ENCODE assay signal across 23 cellular contexts in genomic region chr6:150183966-150184365, GRCh38. TPM values are rescaled to one million over a fixed set of nuclear protein-coding genes. Genes with fewer than 3 reads are reported as not detected.
"Had no signal": no experiment of that assay in that cellular context is flagged by ENCODE, and none has a peak within 500 bp of the region (broad histone marks: within the 10 kb centered on the region; RNA-seq: fewer than 3 reads in every experiment).

No MANE protein-coding gene starts in this region.

- H3K36me3 Mint-ChIP-seq: natural killer cell; neural progenitor cell; stimulated activated naive B cell treated with anti-CD40 and anti-IgM and Interleukin-4, amounts not matched to agents 10 μg/mL and 1 μg/mL and 100 μg/mL, for 72 hours had no signal

- H3K27ac ChIP-seq: esophagus squamous epithelium, gastroesophageal sphincter, neural progenitor cell, parathyroid adenoma, prostate gland, right lobe of liver, testis, tibial nerve had no signal

- H3K4me3 ChIP-seq: esophagus squamous epithelium, gastroesophageal sphincter, mucosa of descending colon, neural progenitor cell, prostate gland, right lobe of liver, spleen, testis, tibial nerve had no signal

- H3K27ac Mint-ChIP-seq: natural killer cell; neural progenitor cell; stimulated activated naive CD8-positive, alpha-beta T cell treated with anti-CD3 and anti-CD28 coated beads, Interleukin-15, amount 100 ng/mL, for 72 hours had no signal

- H3K9me3 ChIP-seq: esophagus squamous epithelium, gastroesophageal sphincter, mucosa of descending colon, prostate gland, right lobe of liver, spleen, testis, tibial nerve had no signal

- DNase-seq: dermis blood vessel endothelial cell; esophagus squamous epithelium; foreskin fibroblast; glutamatergic neuron; islet precursor cell; mammary epithelial cell; natural killer cell; right lobe of liver; spleen; stimulated activated CD4-positive, alpha-beta T cell treated with anti-CD3 and anti-CD28 coated beads, Interleukin-15, amount 100 ng/mL, for 24 hours; stimulated activated CD4-positive, alpha-beta T cell treated with anti-CD3 and anti-CD28 coated beads, Interleukin-1b, Interleukin-23, amount 100 ng/mL, for 48 hours; stimulated activated CD4-positive, alpha-beta T cell treated with anti-CD3 and anti-CD28 coated beads, Interleukin-4, amount 100 ng/mL, for 24 hours; stimulated activated naive B cell treated with anti-CD40 and anti-IgM and Interleukin-4, amounts not matched to agents 10 μg/mL and 1 μg/mL and 100 μg/mL, for 72 hours; stimulated activated naive CD8-positive, alpha-beta T cell treated with anti-CD3 and anti-CD28 coated beads, Interleukin-15, amount 100 ng/mL, for 72 hours; testis had no signal

- H2AFZ ChIP-seq: neural progenitor cell, parathyroid adenoma had no signal

- H3K27me3 ChIP-seq: esophagus squamous epithelium, gastroesophageal sphincter, neural progenitor cell, right lobe of liver, spleen, testis, tibial nerve had no signal

- H3K4me1 Mint-ChIP-seq: neural progenitor cell had no signal

- H3K4me3 Mint-ChIP-seq: natural killer cell; neural progenitor cell; stimulated activated naive B cell treated with anti-CD40 and anti-IgM and Interleukin-4, amounts not matched to agents 10 μg/mL and 1 μg/mL and 100 μg/mL, for 72 hours; stimulated activated naive CD8-positive, alpha-beta T cell treated with anti-CD3 and anti-CD28 coated beads, Interleukin-15, amount 100 ng/mL, for 72 hours had no signal

- H3K4me2 ChIP-seq: neural progenitor cell had no signal

- H3K27me3 Mint-ChIP-seq: stimulated activated naive B cell treated with anti-CD40 and anti-IgM and Interleukin-4, amounts not matched to agents 10 μg/mL and 1 μg/mL and 100 μg/mL, for 72 hours had no signal

- H3K4me1 ChIP-seq: gastroesophageal sphincter, neural progenitor cell, parathyroid adenoma, prostate gland, right lobe of liver, testis had no signal

- H3K9me3 Mint-ChIP-seq: natural killer cell; neural progenitor cell; stimulated activated naive B cell treated with anti-CD40 and anti-IgM and Interleukin-4, amounts not matched to agents 10 μg/mL and 1 μg/mL and 100 μg/mL, for 72 hours; stimulated activated naive CD8-positive, alpha-beta T cell treated with anti-CD3 and anti-CD28 coated beads, Interleukin-15, amount 100 ng/mL, for 72 hours had no signal

- H3K9ac ChIP-seq: neural progenitor cell, parathyroid adenoma had no signal

- H3K79me2 ChIP-seq: parathyroid adenoma had no signal

- ATAC-seq: gastroesophageal sphincter; left lobe of liver; natural killer cell; right lobe of liver; stimulated activated naive CD8-positive, alpha-beta T cell treated with anti-CD3 and anti-CD28 coated beads, Interleukin-15, amount 100 ng/mL, for 72 hours had no signal

- H3K36me3 ChIP-seq: esophagus squamous epithelium, gastroesophageal sphincter, neural progenitor cell, prostate gland, right lobe of liver, spleen, tibial nerve had no signal

RNA-seq across cellular contexts. Expression of gene PPP1R14C, which starts 41.1 kb away (rescaled TPM):
- total RNA-seq: dermis blood vessel endothelial cell, myocyte, natural killer cell, right lobe of liver had no signal
